ENCODE assay signal across 9 cellular contexts in the genomic region with DNA sequence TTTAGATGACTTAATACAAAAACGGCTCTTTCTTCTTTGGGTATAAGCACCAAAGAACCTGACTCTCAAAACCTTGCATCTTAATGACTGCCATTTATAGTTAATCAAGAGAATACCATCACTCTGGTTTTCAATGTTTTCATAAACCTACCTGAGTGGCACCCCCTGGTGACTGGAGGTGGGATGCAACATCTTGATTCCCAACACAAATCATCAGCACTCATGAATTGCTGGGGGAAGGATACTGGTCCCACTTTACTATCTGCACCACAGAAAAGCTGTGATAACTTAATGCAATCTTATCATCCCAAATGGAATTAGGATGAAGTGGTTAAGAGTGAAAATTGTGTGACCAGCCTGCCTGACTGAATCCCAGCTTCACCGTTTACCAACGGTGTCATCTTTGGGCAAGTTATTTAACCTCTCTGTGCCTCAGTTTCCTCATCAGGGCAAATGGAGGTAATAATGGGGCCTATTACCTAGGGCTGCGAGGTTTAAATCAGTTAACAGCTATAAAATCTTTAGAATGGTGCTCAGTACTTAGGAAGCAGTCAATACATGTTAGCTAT.
A peak's percentile ranks its signal among the peaks of the same experiment; 100 is the strongest.
DNase-seq lines count a peak whose midpoint lies in the region; ATAC-seq, FAIRE-seq and TF ChIP-seq lines count a peak whose summit lies in the region.
"Had no signal": no experiment of that assay in that cellular context is flagged by ENCODE, and none has a peak within 500 bp of the region (broad histone marks: within the 10 kb centered on the region; RNA-seq: fewer than 3 reads in every experiment).

No MANE protein-coding gene starts in this region.

- no peaks in the 10 kb centered on the region for H3K9me2 ChIP-seq in OCI-LY1 (ENCODE audit: low read depth, low read length)

- peaks cover 35% of the 10 kb centered on the region for H3K4me1 Mint-ChIP-seq in activated CD8-positive, alpha-beta memory T cell treated with anti-CD3 and anti-CD28 coated beads, Interleukin-2, amount 10 ng/mL, durations not matched to agents 7 days and 5 days

- peak overlapping the region; percentile 91 for H3K27ac ChIP-seq in OCI-LY1 (ENCODE audit: low read depth, low read length, poor library complexity, severe bottlenecking)
- H3K27ac ChIP-seq in GM12878 (ENCODE audit: control insufficient read depth, insufficient read depth) = no peak overlapping the region
- H3K27ac ChIP-seq in muscle layer of duodenum (ENCODE audit: low read length) = peak overlapping the region; percentile 60

- no TSS peak for BruUV-seq in GM12878 (replicated peaks; lab: Mats Ljungman, UMichigan)

- no peak for TF ChIP-seq EP300 in GM12878 (IDR thresholded peaks at IDR 0.05; ENCODE audit: borderline replicate concordance in 1 of 2, control insufficient read depth in 1 of 2, low read depth in 2 of 2, low read length in 2 of 2)

- H3K4me2 ChIP-seq in OCI-LY1 (ENCODE audit: low read length) (peak overlapping the region; percentile 68), GM12878 (ENCODE audit: control insufficient read depth, insufficient read depth) (no peak overlapping the region)

- TF ChIP-seq RAD21 in GM12878 (IDR thresholded peaks at IDR 0.05; ENCODE audit: insufficient read depth, low read depth, low read length) = peak; percentile 49

- H3F3A ChIP-seq in OCI-LY1 (ENCODE audit: insufficient read depth, low read length) = no peaks in the 10 kb centered on the region

- no peak for TF ChIP-seq POLR2A in GM12878 (IDR thresholded peaks at IDR 0.05; ENCODE audit: low read depth, low read length)

- peak overlapping the region; percentile 13 for H3K4me3 ChIP-seq in OCI-LY1 (ENCODE audit: low read depth, low read length, poor library complexity, severe bottlenecking)
- H3K4me3 ChIP-seq in GM12878 = no peak overlapping the region
- H3K4me3 ChIP-seq in muscle layer of duodenum (ENCODE audit: low read depth in 1 of 2, low read length in 2 of 2) = no peak overlapping the region

- H2AFZ ChIP-seq in OCI-LY1 (ENCODE audit: low read length) = no peak overlapping the region
- H2AFZ ChIP-seq in GM12878 (ENCODE audit: control insufficient read depth, low read depth, low read length) = no peak overlapping the region

- peaks cover 6% of the 10 kb centered on the region for H3K9me3 Mint-ChIP-seq in activated CD8-positive, alpha-beta memory T cell treated with anti-CD3 and anti-CD28 coated beads, Interleukin-2, amount 10 ng/mL, durations not matched to agents 7 days and 5 days (ENCODE audit: low read depth)

- DNase-seq in activated CD8-positive, alpha-beta memory T cell treated with anti-CD3 and anti-CD28 coated beads, Interleukin-2, amount 10 ng/mL, durations not matched to agents 7 days and 5 days = peak; percentile 47
- no peak for DNase-seq in activated CD8-positive, alpha-beta memory T cell treated with anti-CD3 and anti-CD28 coated beads for 24 hours
- no peak for DNase-seq in GM12878 (ENCODE audit: low read depth, low spot score)
- DNase-seq in posterior cingulate gyrus = no peak
- no peak for DNase-seq in putamen (ENCODE audit: low spot score)
- no peak for DNase-seq in NCI-H1436 treated with DMSO at 0.1 percent for 48 hours (lab: John Stamatoyannopoulos, UW)

- POLR2A ChIA-PET in GM12878 (lab: Charles Lee) = no interaction called here

- FAIRE-seq in GM12878 (lab: Jason Lieb, UNC) = peak; percentile 27

- RAD21 ChIA-PET in GM12878 (lab: Charles Lee; ENCODE audit: unreplicated experiment) = interaction anchor here (3.4 kb wide), 1 partner anchor 11 kb away, joined by 17 read pairs; no protein-coding TSS in a partner anchor

- H3K27me3 Mint-ChIP-seq in activated CD8-positive, alpha-beta memory T cell treated with anti-CD3 and anti-CD28 coated beads, Interleukin-2, amount 10 ng/mL, durations not matched to agents 7 days and 5 days = no peaks in the 10 kb centered on the region
- H3K27me3 Mint-ChIP-seq: stimulated activated naive CD8-positive, alpha-beta T cell treated with anti-CD3 and anti-CD28 coated beads, Interleukin-15, amount 100 ng/mL, for 72 hours had no signal

- SMC1A ChIA-PET in GM12878 (lab: Charles Lee; ENCODE audit: uncharacterized antibody, unreplicated experiment) = interaction anchor here (0.5 to 4.4 kb wide), 12 partner anchors 11 to 674 kb away, joined by 3 to 34 read pairs (median 3); no protein-coding TSS in a partner anchor

- no peaks in the 10 kb centered on the region for H3K9me3 ChIP-seq in OCI-LY1 (ENCODE audit: low read length)
- no peaks in the 10 kb centered on the region for H3K9me3 ChIP-seq in GM12878 (replicated peaks; ENCODE audit: control insufficient read depth, insufficient read depth, low read length)
- H3K9me3 ChIP-seq in muscle layer of duodenum (ENCODE audit: control insufficient read depth in 1 of 2, low read length in 2 of 2) = no peaks in the 10 kb centered on the region

- peaks cover 37% of the 10 kb centered on the region for H3K4me1 ChIP-seq in OCI-LY1 (ENCODE audit: insufficient read depth, low read length, severe bottlenecking)
- H3K4me1 ChIP-seq in GM12878 (ENCODE audit: control insufficient read depth, insufficient read depth, low read length) = peaks cover 19% of the 10 kb centered on the region
- H3K4me1 ChIP-seq in muscle layer of duodenum (ENCODE audit: control insufficient read depth in 1 of 2, insufficient read depth in 2 of 2, low read length in 2 of 2) = peaks cover 28 to 32% of the 10 kb centered on the region in 2 donors

- no peak overlapping the region; the same call in 1 of the 2 replicates for H3K9ac ChIP-seq in OCI-LY1 (ENCODE audit: low read length)
- H3K9ac ChIP-seq in GM12878 (ENCODE audit: control insufficient read depth, insufficient read depth, low read length) = no peak overlapping the region

- CTCF ChIA-PET in activated CD8-positive, alpha-beta memory T cell treated with anti-CD3 and anti-CD28 coated beads, Interleukin-2, amount 10 ng/mL, durations not matched to agents 7 days and 5 days (lab: Charles Lee) = interaction anchor here (0.6 to 2.0 kb wide), 9 partner anchors 11 to 1452 kb away, joined by 3 to 9 read pairs (median 4); no protein-coding TSS in a partner anchor
- CTCF ChIA-PET in GM12878 (lab: Yijun Ruan, JAX) = interaction anchor here (0.6 to 4.7 kb wide), 16 partner anchors 8 to 1452 kb away, joined by 3 to 40 read pairs (median 4); no protein-coding TSS in a partner anchor

- H3K27ac Mint-ChIP-seq in activated CD8-positive, alpha-beta memory T cell treated with anti-CD3 and anti-CD28 coated beads, Interleukin-2, amount 10 ng/mL, durations not matched to agents 7 days and 5 days = peak overlapping the region; percentile 55

- H4K20me1 ChIP-seq in OCI-LY1 (ENCODE audit: insufficient read depth, low read length) = no peaks in the 10 kb centered on the region
- no peaks in the 10 kb centered on the region for H4K20me1 ChIP-seq in GM12878 (ENCODE audit: control insufficient read depth, insufficient read depth)

- H3K36me3 ChIP-seq in OCI-LY1 (ENCODE audit: insufficient read depth, low read length) (peaks cover 18% of the 10 kb centered on the region), GM12878 (ENCODE audit: control insufficient read depth in 2 of 2, insufficient read depth in 2 of 2, low read length in 1 of 2) (no peaks in the 10 kb centered on the region), muscle layer of duodenum (ENCODE audit: control insufficient read depth in 1 of 2, insufficient read depth in 2 of 2, low read length in 2 of 2) (no peaks in the 10 kb centered on the region)

- intact Hi-C loops in GM12878 (cut with micrococcal nuclease; ENCODE audit: unreplicated experiment) = no loop called here
- intact Hi-C loops in posterior cingulate gyrus (cut with DNase I) = no loop called here

- in situ Hi-C loops in GM12878 (cut with MboI) = no loop called here

- H3K4me3 Mint-ChIP-seq in activated CD8-positive, alpha-beta memory T cell treated with anti-CD3 and anti-CD28 coated beads, Interleukin-2, amount 10 ng/mL, durations not matched to agents 7 days and 5 days = no peak overlapping the region

- H3K79me2 ChIP-seq in OCI-LY1 (ENCODE audit: insufficient read depth, low read length) (no peaks in the 10 kb centered on the region), GM12878 (ENCODE audit: control insufficient read depth, insufficient read depth, low read length) (no peaks in the 10 kb centered on the region)

- 73% methylated on average over 4 of the region's 4 CpGs for WGBS in GM12878 (ENCODE audit: insufficient coverage, insufficient replicate concordance, low lambda C conversion rate, missing lambda C conversion rate)

- peaks cover 22% of the 10 kb centered on the region for H3K36me3 Mint-ChIP-seq in activated CD8-positive, alpha-beta memory T cell treated with anti-CD3 and anti-CD28 coated beads, Interleukin-2, amount 10 ng/mL, durations not matched to agents 7 days and 5 days

- H3K27me3 ChIP-seq in OCI-LY1 (ENCODE audit: insufficient read depth, low read length) = no peaks in the 10 kb centered on the region
- H3K27me3 ChIP-seq in GM12878 (replicated peaks in 1 of 2; ENCODE audit: control insufficient read depth in 2 of 2, insufficient read depth in 2 of 2, low read length in 1 of 2) = no peaks in the 10 kb centered on the region
- H3K27me3 ChIP-seq in muscle layer of duodenum (ENCODE audit: low read depth, low read length) = no peaks in the 10 kb centered on the region

- TF ChIP-seq CTCF in OCI-LY1 (IDR thresholded peaks at IDR 0.05; ENCODE audit: low read length) (peak; percentile 94), GM12878 (IDR thresholded peaks at IDR 0.05 in 2 of 3, conservative IDR thresholded peaks at IDR 0.05 in 1 of 3; ENCODE audit: control insufficient read depth in 2 of 3, extremely low read depth in 1 of 3, insufficient read depth in 1 of 3, low read depth in 3 of 3, low read length in 3 of 3) (peak; percentile 40 to 53 (median 42); a peak in 4 of 6 replicates)

- no peak for ATAC-seq in activated CD8-positive, alpha-beta memory T cell treated with anti-CD3 and anti-CD28 coated beads, Interleukin-2, amount 10 ng/mL, durations not matched to agents 7 days and 5 days
- peak; percentile 64 for ATAC-seq in GM12878
- ATAC-seq: stimulated activated naive CD8-positive, alpha-beta T cell treated with anti-CD3 and anti-CD28 coated beads, Interleukin-15, amount 100 ng/mL, for 72 hours had no signal

TF ChIP-seq in GM12878, 131 proteins besides CTCF, POLR2A, EP300 and RAD21:
- no peak for TF ChIP-seq SIX5 (IDR thresholded peaks at IDR 0.05; ENCODE audit: low read depth, low read length, severe bottlenecking)
- peak; percentile 40; the same call in 1 of the 2 replicates for TF ChIP-seq SMC3 (IDR thresholded peaks at IDR 0.05; ENCODE audit: borderline replicate concordance, low read length)
- TF ChIP-seq SMARCA5 (IDR thresholded peaks at IDR 0.05) = no peak
- TF ChIP-seq YY1 (IDR thresholded peaks at IDR 0.05; ENCODE audit: low read depth, low read length) = no peak
